15 cellular contexts compared by ENCODE assay signal in genomic region chr20:48397689-48398005, GRCh38.
DNase-seq lines count a peak whose midpoint lies in the region; ATAC-seq, FAIRE-seq and TF ChIP-seq lines count a peak whose summit lies in the region.
"Had no signal": no experiment of that assay in that cellular context is flagged by ENCODE, and none has a peak within 500 bp of the region (broad histone marks: within the 10 kb centered on the region; RNA-seq: fewer than 3 reads in every experiment).

No MANE protein-coding gene starts in this region.

- H3K4me1 ChIP-seq in H1 (replicated peaks in 1 of 4; ENCODE audit: control insufficient read depth in 3 of 4, insufficient read depth in 4 of 4, low read length in 3 of 4) (no peaks in the 10 kb centered on the region; a peak in 2 of 7 replicates), uterus (no peaks in the 10 kb centered on the region), esophagus muscularis mucosa (peaks cover 0 to 17% (median 16%) of the 10 kb centered on the region in 4 donors)
- H3K4me1 ChIP-seq: Peyer's patch had no signal

- H3K36me3 ChIP-seq in H1 (ENCODE audit: control insufficient read depth in 2 of 4, insufficient read depth in 4 of 4, low read length in 3 of 4) (no peaks in the 10 kb centered on the region), uterus (no peaks in the 10 kb centered on the region), esophagus muscularis mucosa (no peaks in the 10 kb centered on the region)
- H3K36me3 ChIP-seq: Peyer's patch had no signal

- no peak overlapping the region for H2AFZ ChIP-seq in H1 (ENCODE audit: low read length)

- H3K4me3 ChIP-seq in H1 (ENCODE audit: extremely low read depth in 1 of 4, insufficient read depth in 2 of 4, low read depth in 3 of 4, low read length in 4 of 4): no peak overlapping the region
- no peak overlapping the region for H3K4me3 ChIP-seq in uterus
- no peak overlapping the region for H3K4me3 ChIP-seq in esophagus muscularis mucosa
- H3K4me3 ChIP-seq: Peyer's patch had no signal

- H3K56ac ChIP-seq in H1 (replicated peaks; ENCODE audit: insufficient read length, low read depth, low read length): no peak overlapping the region

- no peaks in the 10 kb centered on the region for H3K27me3 ChIP-seq in H1 (replicated peaks in 1 of 4; ENCODE audit: control insufficient read depth in 3 of 4, extremely low read depth in 1 of 4, insufficient read depth in 3 of 4, low read length in 3 of 4)
- H3K27me3 ChIP-seq in uterus: no peaks in the 10 kb centered on the region
- H3K27me3 ChIP-seq in esophagus muscularis mucosa: no peaks in the 10 kb centered on the region
- H3K27me3 ChIP-seq: Peyer's patch had no signal

- no peak overlapping the region for H3K4me2 ChIP-seq in H1 (ENCODE audit: insufficient read depth in 1 of 2, low read depth in 2 of 2, low read length in 2 of 2)

- no peak for TF ChIP-seq EP300 in H1 (IDR thresholded peaks at IDR 0.05; ENCODE audit: borderline replicate concordance in 1 of 2, low read depth in 2 of 2, low read length in 2 of 2)
- TF ChIP-seq EP300 in esophagus muscularis mucosa (IDR thresholded peaks at IDR 0.05): no peak

- H3K27ac ChIP-seq in H1 (ENCODE audit: low read depth, low read length) (no peak overlapping the region), uterus (peak overlapping the region in 1 of 2 donors; percentile 40), esophagus muscularis mucosa (replicated peaks in 1 of 4) (no peak overlapping the region)
- H3K27ac ChIP-seq: HL-60, Peyer's patch had no signal

- DNase-seq in NCI-H1092 (lab: John Stamatoyannopoulos, UW) (peak; percentile 61), NCI-H1092 treated with DMSO at 0.1 percent for 48 hours (lab: John Stamatoyannopoulos, UW) (no peak), left ventricle myocardium superior (peak; percentile 49), Right ventricle myocardium inferior (ENCODE audit: missing footprints) (no peak), H1 (ENCODE audit: low read depth in 1 of 2, low spot score in 2 of 2) (no peak), uterus (peak; percentile 66 to 76), GM19239 (ENCODE audit: insufficient read length, low spot score) (no peak), esophagus muscularis mucosa (ENCODE audit: extremely low spot score) (no peak)
- DNase-seq: 8988T, EL, GF-D8, KG1, Peyer's patch, T-helper 1 cell had no signal

- H2AK5ac ChIP-seq in H1 (ENCODE audit: low read depth, low read length): no peak overlapping the region

- no peak overlapping the region for H2BK5ac ChIP-seq in H1 (ENCODE audit: low read depth, low read length)

- H2BK12ac ChIP-seq in H1 (ENCODE audit: low read depth, low read length): no peak overlapping the region

- no peaks in the 10 kb centered on the region for H3K79me1 ChIP-seq in H1 (ENCODE audit: low read depth, low read length)

- TF ChIP-seq POLR2A in H1 (IDR thresholded peaks at IDR 0.05; ENCODE audit: control extremely low read depth in 1 of 2, low read depth in 2 of 2, low read length in 2 of 2) (no peak), uterus (IDR thresholded peaks at IDR 0.05) (no peak), esophagus muscularis mucosa (IDR thresholded peaks at IDR 0.05; ENCODE audit: low read depth) (no peak)

- no peak overlapping the region for H4K91ac ChIP-seq in H1 (replicated peaks; ENCODE audit: insufficient read length, low read length)

- H4K8ac ChIP-seq in H1 (ENCODE audit: extremely low read depth, insufficient read depth, low read length): peak overlapping the region; percentile 31; the same call in 1 of the 2 replicates

- TF ChIP-seq CTCF in H1 (IDR thresholded peaks at IDR 0.05; ENCODE audit: control extremely low read depth in 1 of 3, insufficient read depth in 1 of 3, low read depth in 1 of 3, low read length in 3 of 3) (no peak), uterus (IDR thresholded peaks at IDR 0.05) (no peak), esophagus muscularis mucosa (IDR thresholded peaks at IDR 0.05) (no peak)

- intact Hi-C loops in left ventricle myocardium superior (cut with micrococcal nuclease) (no loop called here), Right ventricle myocardium inferior (cut with DNase I) (no loop called here), uterus (cut with DNase I; ENCODE audit: low total_unique reads) (no loop called here), esophagus muscularis mucosa (cut with DNase I) (no loop called here)

- H3K18ac ChIP-seq in H1 (ENCODE audit: extremely low read depth, low read length): no peak overlapping the region

- no peak overlapping the region for H3K23ac ChIP-seq in H1 (ENCODE audit: insufficient read length)

- H4K20me1 ChIP-seq in H1 (replicated peaks in 1 of 2; ENCODE audit: control insufficient read depth in 1 of 2, insufficient read depth in 2 of 2, low read length in 2 of 2): no peaks in the 10 kb centered on the region

- no peak overlapping the region for H3K9ac ChIP-seq in H1 (replicated peaks in 1 of 4; ENCODE audit: extremely low read depth in 1 of 4, low read depth in 3 of 4, low read length in 3 of 4)

- ATAC-seq in left ventricle myocardium superior (no peak), Right ventricle myocardium inferior (no peak)

- TF ChIP-seq RAD21 in H1 (IDR thresholded peaks at IDR 0.05 in 1 of 2, conservative IDR thresholded peaks at IDR 0.05 in 1 of 2; ENCODE audit: low read depth in 2 of 2, low read length in 2 of 2): no peak

- FAIRE-seq in H1 (lab: Jason Lieb, UNC) (no peak), GM19239 (lab: Jason Lieb, UNC) (no peak)

- no peak overlapping the region for H2BK20ac ChIP-seq in H1 (ENCODE audit: low read length)

- CTCF ChIA-PET in H1 (lab: Charles Lee; ENCODE audit: partially characterized antibody): interaction anchor here (0.8 to 0.9 kb wide), 3 partner anchors 21 to 223 kb away, joined by 3 read pairs; no protein-coding TSS in a partner anchor

- H2BK120ac ChIP-seq in H1 (replicated peaks; ENCODE audit: low read depth, low read length): no peak overlapping the region

- H3K4ac ChIP-seq in H1 (replicated peaks; ENCODE audit: insufficient read length, low read depth, low read length): no peak overlapping the region

- H3K23me2 ChIP-seq in H1 (ENCODE audit: low read depth, low read length): no peaks in the 10 kb centered on the region

- WGBS in H1 (ENCODE audit: extremely low coverage in 1 of 2, insufficient coverage in 1 of 2, insufficient read length in 1 of 2, insufficient replicate concordance in 2 of 2, low coverage in 1 of 2, low lambda C conversion rate in 2 of 2, missing lambda C conversion rate in 1 of 2), 2 experiments: 96% methylated on average over 4 of the region's 5 CpGs; no CpG with 5 or more reads in 1 of the 2 experiments
- 82% methylated on average over 4 of the region's 5 CpGs for WGBS in esophagus muscularis mucosa

- H3K79me2 ChIP-seq in H1 (ENCODE audit: control insufficient read depth in 1 of 2, insufficient read depth in 2 of 2, low read length in 2 of 2): no peaks in the 10 kb centered on the region

- POLR2A ChIA-PET in H1 (lab: Charles Lee; ENCODE audit: partially characterized antibody): no interaction called here

- H2BK15ac ChIP-seq in H1 (ENCODE audit: low read length): no peak overlapping the region

- no peak overlapping the region for H3K14ac ChIP-seq in H1 (ENCODE audit: insufficient read length)

- no peak overlapping the region for H4K5ac ChIP-seq in H1 (ENCODE audit: insufficient read length, low read depth, low read length)

- H3K9me3 ChIP-seq in H1 (ENCODE audit: insufficient read depth in 2 of 2, low read depth in 1 of 2, low read length in 1 of 2) (no peaks in the 10 kb centered on the region), uterus (no peaks in the 10 kb centered on the region), esophagus muscularis mucosa (peaks cover 0 to under 1% (median 0%) of the 10 kb centered on the region in 4 donors)

TF ChIP-seq in H1, 55 proteins besides CTCF, POLR2A, EP300 and RAD21:
- TF ChIP-seq E2F6 (IDR thresholded peaks at IDR 0.05) (no peak), ZNF274 (IDR thresholded peaks at IDR 0.05; ENCODE audit: borderline replicate concordance, extremely low read depth, low read length) (no peak), BACH1 (IDR thresholded peaks at IDR 0.05; ENCODE audit: low read length) (no peak), TBP (IDR thresholded peaks at IDR 0.05; ENCODE audit: low read depth, low read length) (no peak), CEBPB (IDR thresholded peaks at IDR 0.05; ENCODE audit: low read depth, low read length) (no peak), SP2 (IDR thresholded peaks at IDR 0.05; ENCODE audit: low read length) (no peak), CBX8 (IDR thresholded peaks at IDR 0.05; ENCODE audit: borderline replicate concordance, low read depth, low read length) (no peak), CHD2 (IDR thresholded peaks at IDR 0.05; ENCODE audit: low read length) (no peak), SAP30 (IDR thresholded peaks at IDR 0.05; ENCODE audit: insufficient read depth, insufficient replicate concordance, low read length) (no peak), RFX5 (IDR thresholded peaks at IDR 0.05; ENCODE audit: borderline replicate concordance, low read depth, low read length) (no peak), KDM5A (IDR thresholded peaks at IDR 0.05; ENCODE audit: low read length) (no peak), CBX5 (IDR thresholded peaks at IDR 0.05; ENCODE audit: low read depth, low read length) (no peak), PHF8 (conservative IDR thresholded peaks at IDR 0.05; ENCODE audit: low read depth, low read length) (no peak), EZH2 (IDR thresholded peaks at IDR 0.05; ENCODE audit: low read depth, low read length, severe bottlenecking) (no peak), YY1 (IDR thresholded peaks at IDR 0.05; ENCODE audit: low read depth, low read length) (no peak), MAFK (IDR thresholded peaks at IDR 0.05; ENCODE audit: low read depth, low read length) (no peak), ATF3 (IDR thresholded peaks at IDR 0.05; ENCODE audit: insufficient read depth, low read depth, low read length) (no peak), SIRT6 (IDR thresholded peaks at IDR 0.05; ENCODE audit: low read length) (no peak), HDAC6 (IDR thresholded peaks at IDR 0.05; ENCODE audit: low read depth, low read length) (no peak)

Comparison
In these comparisons a context has a peak if more than half of its experiments do, and no peak if none do; other contexts are left out.
1. DNase-seq: peak in NCI-H1092 (single experiment), left ventricle myocardium superior (single experiment) and uterus (2 of 2); none in NCI-H1092 treated with DMSO at 0.1 percent for 48 hours (single experiment), Right ventricle myocardium inferior (single experiment), H1 (0 of 2), GM19239 (single experiment) and esophagus muscularis mucosa (single experiment).